In the genomic region with DNA sequence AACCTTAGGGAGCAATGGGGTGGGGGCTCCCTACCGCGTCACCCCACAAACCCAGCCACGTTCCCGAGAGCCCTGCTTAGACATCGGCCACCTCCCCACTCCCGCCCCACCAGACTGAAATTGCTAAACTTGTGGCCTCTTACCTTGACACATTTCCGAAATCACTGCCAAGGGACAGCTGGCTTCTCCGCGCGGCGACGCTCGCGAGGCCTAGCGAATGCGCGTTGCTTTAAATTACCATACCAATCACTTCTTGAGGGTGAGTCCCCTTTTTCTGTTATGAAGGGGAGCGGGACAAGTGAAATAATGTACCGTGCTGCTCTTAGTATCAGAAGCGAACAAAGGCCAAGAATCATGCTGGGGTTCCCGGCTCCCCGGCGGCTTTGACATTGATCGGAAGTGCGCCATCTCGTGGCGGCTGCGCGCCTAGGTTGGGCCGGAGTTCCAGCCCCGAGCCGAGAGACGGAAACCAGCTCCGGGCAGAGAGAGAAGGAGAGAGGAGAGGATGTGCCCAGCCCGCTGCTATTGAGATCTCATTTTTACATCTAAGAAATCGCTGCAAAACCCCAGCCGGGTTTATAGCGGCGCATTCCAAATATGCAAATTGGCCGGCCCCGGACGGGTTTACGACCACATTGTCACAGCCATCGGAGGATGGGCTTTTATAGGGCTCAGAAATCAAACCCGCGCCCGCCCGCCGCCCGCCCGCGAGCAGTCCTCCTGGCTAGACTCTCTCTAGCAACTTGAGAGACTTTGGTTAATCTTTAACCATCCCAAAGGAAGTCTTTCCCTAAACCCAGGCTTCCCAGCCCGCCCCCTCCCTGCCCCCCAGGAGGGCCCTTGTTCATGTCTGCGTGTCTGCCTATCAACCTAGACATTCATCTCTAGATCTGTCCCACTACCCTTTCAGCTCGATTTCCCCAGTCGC, we compare ENCODE assay signal across 8 cellular contexts. TPM values are rescaled to one million over a fixed set of nuclear protein-coding genes. Genes with fewer than 3 reads are reported as not detected.
DNase-seq lines count a peak whose midpoint lies in the region; ATAC-seq and TF ChIP-seq lines count a peak whose summit lies in the region.

No MANE protein-coding gene starts in this region.

- H3K4me3 Mint-ChIP-seq in naive B cell: peak overlapping the region in 5 of 8 donors; percentile 4 to 64 (median 48)

- H3K4me1 ChIP-seq in thyroid gland: peaks cover 15 to 24% of the 10 kb centered on the region in 2 donors

- H3K9me3 ChIP-seq in thyroid gland: no peaks in the 10 kb centered on the region

- peak; percentile 35 to 85 (median 48) for TF ChIP-seq CTCF in thyroid gland (IDR thresholded peaks at IDR 0.05)

- no peak for TF ChIP-seq POLR2A in thyroid gland (IDR thresholded peaks at IDR 0.05)

- H3K4me1 Mint-ChIP-seq in naive B cell: peaks cover 12 to 24% (median 15%) of the 10 kb centered on the region in 3 donors

- peak overlapping the region in 2 of 6 donors; percentile 62 to 90 for H3K27ac Mint-ChIP-seq in naive B cell

- intact Hi-C loops in thyroid gland (cut with DNase I): loop anchor here (10.0 kb wide), 1 partner anchor 1095 kb away; no protein-coding TSS in a partner anchor

- H3K9me3 Mint-ChIP-seq in naive B cell: peaks cover 0 to 11% (median 2%) of the 10 kb centered on the region in 7 donors

- H3K27me3 Mint-ChIP-seq in naive B cell: peaks cover 72 to 85% (median 74%) of the 10 kb centered on the region in 3 donors

- H3K4me3 ChIP-seq in thyroid gland (replicated peaks in 1 of 3): no peak overlapping the region

- WGBS in thyroid gland, 2 donors: 3 to 11% methylated on average over 49 to 54 of the region's 56 CpGs

- H3K27me3 ChIP-seq in thyroid gland: peaks cover 88% of the 10 kb centered on the region

- H3K36me3 Mint-ChIP-seq in naive B cell: no peaks in the 10 kb centered on the region

- H3K27ac ChIP-seq in epithelial cell of prostate (peak overlapping the region; percentile 93), thyroid gland (no peak overlapping the region)

- DNase-seq in GM03348 (ENCODE audit: low spot score) (peak; percentile 89), MV-4-11 (lab: John Stamatoyannopoulos, UW) (peak; percentile 41), epithelial cell of prostate (ENCODE audit: low read depth, low spot score) (no peak), naive B cell (no peak), thyroid gland (peak; percentile 34 to 45)
- DNase-seq in activated CD8-positive, alpha-beta memory T cell treated with anti-CD3 and anti-CD28 coated beads, Interleukin-2, amount 50 U/mL, for 48 hours: peak; percentile 91

- H3K36me3 ChIP-seq in thyroid gland: no peaks in the 10 kb centered on the region

- ATAC-seq in naive B cell (ENCODE audit: low read depth in 2 of 2): peak; percentile 56 to 75
- no peak for ATAC-seq in GM21529 (IDR thresholded peaks at IDR 0.05; ENCODE audit: unreplicated experiment)
- no peak for ATAC-seq in HG03469 (IDR thresholded peaks at IDR 0.05; ENCODE audit: unreplicated experiment)

RNA-seq across cellular contexts. Expression of a gene that starts 5.3 kb away (rescaled TPM):
- polyA plus RNA-seq in naive B cell (ENCODE audit: low read depth in 6 of 6): not detected
- total RNA-seq in thyroid gland: not detected

RNA-seq across cellular contexts. Expression of a gene that starts 5.6 kb away (rescaled TPM):
- not detected for polyA plus RNA-seq in naive B cell (ENCODE audit: low read depth in 6 of 6)
- total RNA-seq in thyroid gland: 1 to 10 TPM in 1 of 4 donors, not detected in 3; 4.0 TPM

RNA-seq across cellular contexts. Expression of a gene that starts 14.4 kb away (rescaled TPM):
- polyA plus RNA-seq in naive B cell (ENCODE audit: low read depth in 6 of 6): not detected
- total RNA-seq in thyroid gland: 1 to 10 TPM in 1 of 4 donors, under 1 TPM in 2, not detected in 1; 0.63 to 1.9 (median 0.67) TPM

RNA-seq across cellular contexts. Expression of a gene that starts 20.1 kb away (rescaled TPM):
- polyA plus RNA-seq in naive B cell (ENCODE audit: low read depth in 6 of 6): not detected
- total RNA-seq in thyroid gland: not detected

RNA-seq across cellular contexts. Expression of a gene that starts 23.3 kb away (rescaled TPM):
- not detected for polyA plus RNA-seq in naive B cell (ENCODE audit: low read depth in 6 of 6)
- total RNA-seq in thyroid gland: 1 to 10 TPM in 1 of 4 donors, under 1 TPM in 3; 0.34 to 2.1 (median 0.74) TPM

Comparison
In these comparisons a context has a peak if more than half of its experiments do, and no peak if none do; other contexts are left out.
1. DNase-seq: peak in GM03348 (single experiment), MV-4-11 (single experiment), activated CD8-positive, alpha-beta memory T cell treated with anti-CD3 and anti-CD28 coated beads, Interleukin-2, amount 50 U/mL, for 48 hours (single experiment) and thyroid gland (2 of 2); none in epithelial cell of prostate (single experiment) and naive B cell (single experiment).
2. ATAC-seq: peak in naive B cell (2 of 2); none in GM21529 (single experiment) and HG03469 (single experiment).